1 cellular context compared by ENCODE assay signal in the genomic region with DNA sequence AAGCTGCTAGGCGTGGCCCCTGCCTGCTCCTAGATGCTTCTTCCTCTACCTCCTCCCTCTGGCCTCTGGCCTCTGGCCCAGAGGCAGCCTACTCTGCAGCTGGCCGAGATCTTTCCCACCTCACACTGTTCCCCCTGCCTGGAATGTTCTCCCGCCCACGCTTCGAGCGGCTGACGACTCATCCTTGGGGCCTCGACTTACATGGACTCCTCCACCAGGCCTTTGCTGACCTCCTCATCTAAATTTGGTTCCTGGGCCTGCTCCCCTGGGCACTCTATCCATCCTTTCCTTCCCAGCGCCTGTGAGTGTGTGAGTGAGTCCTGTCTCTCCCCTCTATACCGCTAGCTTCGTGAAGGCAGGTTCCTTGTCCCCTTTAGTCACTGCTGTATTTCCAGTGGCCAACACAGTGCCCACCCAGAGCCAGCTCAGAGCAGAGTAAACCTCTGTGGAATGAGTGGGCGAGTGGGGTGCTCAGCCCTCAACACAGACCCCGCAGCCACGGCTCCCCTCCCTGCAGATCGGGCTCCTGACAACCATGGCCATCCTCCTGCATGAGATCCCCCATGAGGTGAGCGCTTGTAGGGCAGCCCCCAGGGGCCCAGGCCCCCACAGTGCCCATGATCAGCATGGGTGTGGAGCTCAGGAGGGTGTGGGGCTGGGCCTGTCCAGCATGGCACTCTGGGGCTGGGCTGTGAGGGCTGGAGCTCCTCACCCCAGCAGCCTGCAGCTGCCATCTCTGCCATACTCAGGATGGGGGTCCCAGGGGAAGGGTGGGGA.
TF ChIP-seq lines count a peak whose summit lies in the region.

No MANE protein-coding gene starts in this region.

TF ChIP-seq in IMR-90, 13 proteins besides CTCF, POLR2A, EP300 and RAD21:
- TF ChIP-seq BHLHE40 (IDR thresholded peaks at IDR 0.05; ENCODE audit: low read depth, low read length) (0 out of 2 replicates have a peak, but pooled peaks have one; percentile 12), RFX5 (IDR thresholded peaks at IDR 0.05; ENCODE audit: low read depth, low read length) (no peak), SMC3 (IDR thresholded peaks at IDR 0.05; ENCODE audit: low read depth, low read length) (no peak), MAZ (IDR thresholded peaks at IDR 0.05; ENCODE audit: borderline replicate concordance, low read depth, low read length) (peak; percentile 72; the same call in 1 of the 2 replicates), CEBPB (IDR thresholded peaks at IDR 0.05; ENCODE audit: low read depth, low read length) (no peak), RCOR1 (IDR thresholded peaks at IDR 0.05; ENCODE audit: insufficient replicate concordance, low read length) (peak; percentile 40), ELK1 (IDR thresholded peaks at IDR 0.05; ENCODE audit: borderline replicate concordance, low read depth, low read length) (no peak), MXI1 (IDR thresholded peaks at IDR 0.05; ENCODE audit: borderline replicate concordance, low read depth, low read length) (no peak), NFE2L2 (IDR thresholded peaks at IDR 0.05; ENCODE audit: low read depth, low read length) (no peak), CHD1 (IDR thresholded peaks at IDR 0.05; ENCODE audit: low read depth, low read length) (no peak), MAFK (IDR thresholded peaks at IDR 0.05; ENCODE audit: low read depth, low read length) (no peak), FOS (IDR thresholded peaks at IDR 0.05; ENCODE audit: low read depth, low read length) (peak; percentile 35; the same call in 1 of the 2 replicates)
- TF ChIP-seq, protein P1, sequence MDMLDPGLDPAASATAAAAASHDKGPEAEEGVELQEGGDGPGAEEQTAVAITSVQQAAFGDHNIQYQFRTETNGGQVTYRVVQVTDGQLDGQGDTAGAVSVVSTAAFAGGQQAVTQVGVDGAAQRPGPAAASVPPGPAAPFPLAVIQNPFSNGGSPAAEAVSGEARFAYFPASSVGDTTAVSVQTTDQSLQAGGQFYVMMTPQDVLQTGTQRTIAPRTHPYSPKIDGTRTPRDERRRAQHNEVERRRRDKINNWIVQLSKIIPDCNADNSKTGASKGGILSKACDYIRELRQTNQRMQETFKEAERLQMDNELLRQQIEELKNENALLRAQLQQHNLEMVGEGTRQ (IDR thresholded peaks at IDR 0.05; ENCODE audit: low read depth, low read length) = no peak
